16 cellular contexts compared by ENCODE assay signal in genomic region chr11:59573216-59573615, GRCh38. TPM values are rescaled to one million over a fixed set of nuclear protein-coding genes. Genes with fewer than 3 reads are reported as not detected.
A peak's percentile ranks its signal among the peaks of the same experiment; 100 is the strongest.
DNase-seq lines count a peak whose midpoint lies in the region; ATAC-seq and TF ChIP-seq lines count a peak whose summit lies in the region.
"Had no signal": no experiment of that assay in that cellular context is flagged by ENCODE, and none has a peak within 500 bp of the region (broad histone marks: within the 10 kb centered on the region; RNA-seq: fewer than 3 reads in every experiment).

No MANE protein-coding gene starts in this region.

- ATAC-seq in heart right ventricle = no peak
- ATAC-seq: GM23338 had no signal

- POLR2A ChIA-PET in RWPE1 (lab: Yijun Ruan, JAX; ENCODE audit: low non-redundant PET) = no interaction called here

- CTCF ChIA-PET in RWPE1 (lab: Yijun Ruan, JAX) = no interaction called here

- DNase-seq in EH (ENCODE audit: low read depth) (peak; percentile 95), RWPE1 (ENCODE audit: low spot score) (peak; percentile 34), epithelial cell of prostate (ENCODE audit: low read depth, low spot score) (no peak), non-pigmented ciliary epithelial cell (ENCODE audit: low read depth) (peak; percentile 83), DMS79 (lab: John Stamatoyannopoulos, UW) (no peak), dermis blood vessel endothelial cell (no peak), heart right ventricle (no peak)
- no peak for DNase-seq in activated effector memory CD4-positive, alpha-beta T cell treated with Interleukin-2 at 50 U/mL for 16 hours
- DNase-seq: activated CD4-positive, CD25-positive, alpha-beta regulatory T cell; activated T-cell treated with anti-CD3 and anti-CD28 coated beads, Interleukin-2, amount 50 U/mL, for 48 hours; CD8-positive, alpha-beta memory T cell; NCI-H1417 treated with DMSO at 0.1 percent for 48 hours; NCI-H526 treated with DMSO at 0.1 percent for 48 hours; stimulated activated CD4-positive, alpha-beta T cell treated with anti-CD3 and anti-CD28 coated beads, Interleukin-4, amount 100 ng/mL, for 24 hours; stomach had no signal

- H3K4me1 ChIP-seq in heart right ventricle = peaks cover 0 to 19% (median 5%) of the 10 kb centered on the region in 9 donors

- no peak overlapping the region for H3K4me3 ChIP-seq in heart right ventricle
- H3K4me3 ChIP-seq: GM23338, stomach had no signal

- H3K27me3 ChIP-seq in heart right ventricle = no peaks in the 10 kb centered on the region
- H3K27me3 ChIP-seq: stomach had no signal

- TF ChIP-seq CTCF in RWPE1 (conservative IDR thresholded peaks at IDR 0.05; ENCODE audit: low read depth) (no peak), heart right ventricle (IDR thresholded peaks at IDR 0.05) (no peak)

- 86 to 89% methylated on average over 4 of the region's 4 CpGs for WGBS in heart right ventricle, 2 donors

- no peaks in the 10 kb centered on the region for H3K9me3 ChIP-seq in heart right ventricle
- H3K9me3 ChIP-seq: stomach had no signal

- H3K36me3 ChIP-seq in heart right ventricle = peaks cover 0 to 50% (median 28%) of the 10 kb centered on the region in 9 donors

- intact Hi-C loops in heart right ventricle (cut with DNase I) = loop anchor here in 1 of 10 donors (10.0 kb wide), 1 partner anchor 92 kb away; the partner anchor contains the start of gene PATL1

- peak overlapping the region; percentile 67 for H3K27ac ChIP-seq in RWPE1
- H3K27ac ChIP-seq in epithelial cell of prostate = peak overlapping the region; percentile 51
- peak overlapping the region in 2 of 10 donors; percentile 22 to 58 for H3K27ac ChIP-seq in heart right ventricle

RNA-seq across cellular contexts. Expression of gene OSBP, which starts 42.4 kb away (rescaled TPM):
- total RNA-seq in dermis blood vessel endothelial cell (41.5 and 68.4 TPM in 2 replicates), heart right ventricle (10 to 100 TPM; 30.2 to 46.8 (median 39.3) TPM)
- polyA plus RNA-seq in heart right ventricle = 10 to 100 TPM; 11.2 to 13.8 TPM

Comparison
In these comparisons a context has a peak if more than half of its experiments do, and no peak if none do; other contexts are left out.
1. DNase-seq: peak in EH (single experiment), RWPE1 (single experiment) and non-pigmented ciliary epithelial cell (single experiment); none in epithelial cell of prostate (single experiment), DMS79 (single experiment), activated effector memory CD4-positive, alpha-beta T cell treated with Interleukin-2 at 50 U/mL for 16 hours (single experiment), dermis blood vessel endothelial cell (single experiment) and heart right ventricle (0 of 2).